Comparison of ENCODE assay signal across 26 cellular contexts in genomic region chr15:57215371-57215770, GRCh38.
A peak's percentile ranks its signal among the peaks of the same experiment; 100 is the strongest.
DNase-seq lines count a peak whose midpoint lies in the region; ATAC-seq and TF ChIP-seq lines count a peak whose summit lies in the region.
"Had no signal": no experiment of that assay in that cellular context is flagged by ENCODE, and none has a peak within 500 bp of the region (broad histone marks: within the 10 kb centered on the region; RNA-seq: fewer than 3 reads in every experiment).

No MANE protein-coding gene starts in this region.

- H3K4me2 ChIP-seq in neural cell (ENCODE audit: low read length) = peak overlapping the region; percentile 59
- H3K4me2 ChIP-seq: BLaER1 had no signal

- no peak overlapping the region for H2AFZ ChIP-seq in neural cell (ENCODE audit: low read depth, low read length)

- H3K4me1 ChIP-seq in cardiac muscle cell (ENCODE audit: low read depth) (peaks cover 42% of the 10 kb centered on the region), endodermal cell (ENCODE audit: control insufficient read depth, insufficient read depth, low read length) (peaks cover 6% of the 10 kb centered on the region)

- 90% methylated on average over 2 to 3 of the region's 3 CpGs for WGBS in endodermal cell (ENCODE audit: insufficient coverage in 1 of 2, insufficient read length in 1 of 2), 2 experiments

- peaks cover 2% of the 10 kb centered on the region for H3K36me3 Mint-ChIP-seq in endodermal cell (ENCODE audit: low read depth)
- H3K36me3 Mint-ChIP-seq: activated CD8-positive, alpha-beta memory T cell treated with anti-CD3 and anti-CD28 coated beads, Interleukin-2, amount 10 ng/mL, durations not matched to agents 7 days and 5 days; activated naive CD8-positive, alpha-beta T cell treated with anti-CD3 and anti-CD28 coated beads, Interleukin-2, amount 10 ng/mL, durations not matched to agents 7 days and 5 days had no signal

- peaks cover 25% of the 10 kb centered on the region for H3K4me1 Mint-ChIP-seq in endodermal cell
- H3K4me1 Mint-ChIP-seq: activated CD8-positive, alpha-beta memory T cell treated with anti-CD3 and anti-CD28 coated beads, Interleukin-2, amount 10 ng/mL, durations not matched to agents 7 days and 5 days had no signal

- no peaks in the 10 kb centered on the region for H3K36me3 ChIP-seq in cardiac muscle cell
- no peaks in the 10 kb centered on the region for H3K36me3 ChIP-seq in endodermal cell (ENCODE audit: control insufficient read depth, insufficient read depth, low read length)
- H3K36me3 ChIP-seq in neural cell (ENCODE audit: insufficient read depth, low read length) = no peaks in the 10 kb centered on the region
- H3K36me3 ChIP-seq: BLaER1, breast epithelium had no signal

- no peaks in the 10 kb centered on the region for H3K9me3 ChIP-seq in cardiac muscle cell (ENCODE audit: low read depth)
- no peaks in the 10 kb centered on the region for H3K9me3 ChIP-seq in endodermal cell (ENCODE audit: control insufficient read depth, low read length)
- no peaks in the 10 kb centered on the region for H3K9me3 ChIP-seq in neural cell (ENCODE audit: low read length)
- H3K9me3 ChIP-seq: BLaER1, breast epithelium had no signal

- H3K9me3 Mint-ChIP-seq in endodermal cell = no peaks in the 10 kb centered on the region
- H3K9me3 Mint-ChIP-seq: activated naive CD8-positive, alpha-beta T cell treated with anti-CD3 and anti-CD28 coated beads, Interleukin-2, amount 10 ng/mL, durations not matched to agents 7 days and 5 days; naive thymus-derived CD4-positive, alpha-beta T cell had no signal

- DNase-seq in cardiac muscle cell (ENCODE audit: low read depth in 1 of 2, low spot score in 1 of 2) (no peak), left ventricle myocardium superior (no peak), endodermal cell (no peak), GF-D8 (lab: John Stamatoyannopoulos, UW) (no peak), KG1 (lab: John Stamatoyannopoulos, UW) (no peak), NCI-H187 treated with DMSO at 0.1 percent for 48 hours (lab: John Stamatoyannopoulos, UW) (no peak), NOMO-1 treated with dmso at 0.1 percent for 144 hours (lab: John Stamatoyannopoulos, UW; ENCODE audit: unreplicated experiment) (no peak)
- DNase-seq: activated CD4-positive, alpha-beta T cell treated with anti-CD3 and anti-CD28 coated beads for 48 hours; activated CD8-positive, alpha-beta memory T cell treated with anti-CD3 and anti-CD28 coated beads, Interleukin-2, amount 10 ng/mL, durations not matched to agents 7 days and 5 days; activated naive CD8-positive, alpha-beta T cell treated with anti-CD3 and anti-CD28 coated beads, Interleukin-2, amount 10 ng/mL, durations not matched to agents 7 days and 5 days; Calu3; cortex of kidney; naive thymus-derived CD4-positive, alpha-beta T cell; NCI-H187; NCI-H226; NCI-H774; OCI-M1; Right ventricle myocardium superior; small intestine; stimulated activated CD4-positive, alpha-beta T cell treated with anti-CD3 and anti-CD28 coated beads, Interleukin-2, amount 100 ng/mL, for 48 hours; stimulated activated naive CD8-positive, alpha-beta T cell treated with anti-CD3 and anti-CD28 coated beads, Interleukin-15, Interleukin-2, amounts not matched to agents 100 U/mL and 50 U/mL, for 24 hours; T-helper 1 cell; trophoblast cell had no signal

- H3K27ac Mint-ChIP-seq in endodermal cell = no peak overlapping the region
- H3K27ac Mint-ChIP-seq: activated CD8-positive, alpha-beta memory T cell treated with anti-CD3 and anti-CD28 coated beads, Interleukin-2, amount 10 ng/mL, durations not matched to agents 7 days and 5 days; activated naive CD8-positive, alpha-beta T cell treated with anti-CD3 and anti-CD28 coated beads, Interleukin-2, amount 10 ng/mL, durations not matched to agents 7 days and 5 days; naive thymus-derived CD4-positive, alpha-beta T cell had no signal

- no peaks in the 10 kb centered on the region for H3F3A ChIP-seq in neural cell (ENCODE audit: insufficient read depth, low read length, poor library complexity, severe bottlenecking)

- H3K9ac ChIP-seq in endodermal cell (ENCODE audit: extremely low read depth, low read length, poor library complexity, severe bottlenecking) = no peak overlapping the region
- no peak overlapping the region for H3K9ac ChIP-seq in neural cell (ENCODE audit: low read length)
- H3K9ac ChIP-seq: BLaER1 had no signal

- TF ChIP-seq EP300 in neural cell (conservative IDR thresholded peaks at IDR 0.05; ENCODE audit: poor library complexity, severe bottlenecking) = no peak

- H4K20me1 ChIP-seq in neural cell (ENCODE audit: insufficient read depth) = no peaks in the 10 kb centered on the region

- H3K27me3 ChIP-seq in cardiac muscle cell (no peaks in the 10 kb centered on the region), endodermal cell (ENCODE audit: control insufficient read depth, insufficient read depth, low read length, poor library complexity, severe bottlenecking) (no peaks in the 10 kb centered on the region), neural cell (ENCODE audit: insufficient read depth, low read depth, low read length) (no peaks in the 10 kb centered on the region)
- H3K27me3 ChIP-seq: BLaER1, breast epithelium had no signal

- intact Hi-C loops in left ventricle myocardium superior (cut with micrococcal nuclease) = no loop called here

- no peaks in the 10 kb centered on the region for H3K27me3 Mint-ChIP-seq in endodermal cell (ENCODE audit: insufficient read depth)
- H3K27me3 Mint-ChIP-seq: activated CD8-positive, alpha-beta memory T cell treated with anti-CD3 and anti-CD28 coated beads, Interleukin-2, amount 10 ng/mL, durations not matched to agents 7 days and 5 days; activated naive CD8-positive, alpha-beta T cell treated with anti-CD3 and anti-CD28 coated beads, Interleukin-2, amount 10 ng/mL, durations not matched to agents 7 days and 5 days; naive thymus-derived CD4-positive, alpha-beta T cell had no signal

- no peak overlapping the region for H3K4me3 ChIP-seq in cardiac muscle cell
- no peak overlapping the region for H3K4me3 ChIP-seq in endodermal cell (ENCODE audit: low read length)
- H3K4me3 ChIP-seq in neural cell (ENCODE audit: low read length) = peak overlapping the region; percentile 56
- H3K4me3 ChIP-seq: BLaER1, breast epithelium had no signal

- peak overlapping the region; percentile 60 for H3K27ac ChIP-seq in cardiac muscle cell
- peak overlapping the region; percentile 3 for H3K27ac ChIP-seq in endodermal cell (ENCODE audit: low read depth, low read length)
- H3K27ac ChIP-seq in neural cell (ENCODE audit: low read length) = no peak overlapping the region
- H3K27ac ChIP-seq: BLaER1 had no signal

- no peak for TF ChIP-seq CTCF in cardiac muscle cell (IDR thresholded peaks at IDR 0.05; ENCODE audit: low read depth, low read length)
- no peak for TF ChIP-seq CTCF in endodermal cell (conservative IDR thresholded peaks at IDR 0.05)
- TF ChIP-seq CTCF in neural cell (IDR thresholded peaks at IDR 0.05; ENCODE audit: poor library complexity, severe bottlenecking) = no peak

- H3K4me3 Mint-ChIP-seq in endodermal cell = no peak overlapping the region
- H3K4me3 Mint-ChIP-seq: activated CD8-positive, alpha-beta memory T cell treated with anti-CD3 and anti-CD28 coated beads, Interleukin-2, amount 10 ng/mL, durations not matched to agents 7 days and 5 days; activated naive CD8-positive, alpha-beta T cell treated with anti-CD3 and anti-CD28 coated beads, Interleukin-2, amount 10 ng/mL, durations not matched to agents 7 days and 5 days; naive thymus-derived CD4-positive, alpha-beta T cell had no signal

- ATAC-seq in left ventricle myocardium superior = no peak
- ATAC-seq: activated CD8-positive, alpha-beta memory T cell treated with anti-CD3 and anti-CD28 coated beads, Interleukin-2, amount 10 ng/mL, durations not matched to agents 7 days and 5 days; naive thymus-derived CD4-positive, alpha-beta T cell had no signal

- H3K79me2 ChIP-seq in neural cell (replicated peaks; ENCODE audit: insufficient read depth, low read length) = peaks cover 26% of the 10 kb centered on the region

- no peak for TF ChIP-seq RAD21 in neural cell (conservative IDR thresholded peaks at IDR 0.05)

- H3K9me2 ChIP-seq in neural cell (ENCODE audit: insufficient read depth, low read length) = no peaks in the 10 kb centered on the region

TF ChIP-seq in neural cell, 6 proteins besides CTCF, POLR2A, EP300 and RAD21:
- TF ChIP-seq, protein P1, sequence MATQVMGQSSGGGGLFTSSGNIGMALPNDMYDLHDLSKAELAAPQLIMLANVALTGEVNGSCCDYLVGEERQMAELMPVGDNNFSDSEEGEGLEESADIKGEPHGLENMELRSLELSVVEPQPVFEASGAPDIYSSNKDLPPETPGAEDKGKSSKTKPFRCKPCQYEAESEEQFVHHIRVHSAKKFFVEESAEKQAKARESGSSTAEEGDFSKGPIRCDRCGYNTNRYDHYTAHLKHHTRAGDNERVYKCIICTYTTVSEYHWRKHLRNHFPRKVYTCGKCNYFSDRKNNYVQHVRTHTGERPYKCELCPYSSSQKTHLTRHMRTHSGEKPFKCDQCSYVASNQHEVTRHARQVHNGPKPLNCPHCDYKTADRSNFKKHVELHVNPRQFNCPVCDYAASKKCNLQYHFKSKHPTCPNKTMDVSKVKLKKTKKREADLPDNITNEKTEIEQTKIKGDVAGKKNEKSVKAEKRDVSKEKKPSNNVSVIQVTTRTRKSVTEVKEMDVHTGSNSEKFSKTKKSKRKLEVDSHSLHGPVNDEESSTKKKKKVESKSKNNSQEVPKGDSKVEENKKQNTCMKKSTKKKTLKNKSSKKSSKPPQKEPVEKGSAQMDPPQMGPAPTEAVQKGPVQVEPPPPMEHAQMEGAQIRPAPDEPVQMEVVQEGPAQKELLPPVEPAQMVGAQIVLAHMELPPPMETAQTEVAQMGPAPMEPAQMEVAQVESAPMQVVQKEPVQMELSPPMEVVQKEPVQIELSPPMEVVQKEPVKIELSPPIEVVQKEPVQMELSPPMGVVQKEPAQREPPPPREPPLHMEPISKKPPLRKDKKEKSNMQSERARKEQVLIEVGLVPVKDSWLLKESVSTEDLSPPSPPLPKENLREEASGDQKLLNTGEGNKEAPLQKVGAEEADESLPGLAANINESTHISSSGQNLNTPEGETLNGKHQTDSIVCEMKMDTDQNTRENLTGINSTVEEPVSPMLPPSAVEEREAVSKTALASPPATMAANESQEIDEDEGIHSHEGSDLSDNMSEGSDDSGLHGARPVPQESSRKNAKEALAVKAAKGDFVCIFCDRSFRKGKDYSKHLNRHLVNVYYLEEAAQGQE (IDR thresholded peaks at IDR 0.05; ENCODE audit: borderline replicate concordance) = no peak
- TF ChIP-seq SMC3 (conservative IDR thresholded peaks at IDR 0.05; ENCODE audit: poor library complexity) (no peak), MXI1 (conservative IDR thresholded peaks at IDR 0.05; ENCODE audit: poor library complexity, severe bottlenecking) (no peak), POLR2AphosphoS5 (IDR thresholded peaks at IDR 0.05) (no peak), EZH2 (IDR thresholded peaks at IDR 0.05; ENCODE audit: borderline replicate concordance, insufficient read depth, low read length, poor library complexity, severe bottlenecking) (no peak), TAF1 (IDR thresholded peaks at IDR 0.05; ENCODE audit: low read depth) (no peak)
TF ChIP-seq in neural cell: peak in this region for 0.
